In the genomic region with DNA sequence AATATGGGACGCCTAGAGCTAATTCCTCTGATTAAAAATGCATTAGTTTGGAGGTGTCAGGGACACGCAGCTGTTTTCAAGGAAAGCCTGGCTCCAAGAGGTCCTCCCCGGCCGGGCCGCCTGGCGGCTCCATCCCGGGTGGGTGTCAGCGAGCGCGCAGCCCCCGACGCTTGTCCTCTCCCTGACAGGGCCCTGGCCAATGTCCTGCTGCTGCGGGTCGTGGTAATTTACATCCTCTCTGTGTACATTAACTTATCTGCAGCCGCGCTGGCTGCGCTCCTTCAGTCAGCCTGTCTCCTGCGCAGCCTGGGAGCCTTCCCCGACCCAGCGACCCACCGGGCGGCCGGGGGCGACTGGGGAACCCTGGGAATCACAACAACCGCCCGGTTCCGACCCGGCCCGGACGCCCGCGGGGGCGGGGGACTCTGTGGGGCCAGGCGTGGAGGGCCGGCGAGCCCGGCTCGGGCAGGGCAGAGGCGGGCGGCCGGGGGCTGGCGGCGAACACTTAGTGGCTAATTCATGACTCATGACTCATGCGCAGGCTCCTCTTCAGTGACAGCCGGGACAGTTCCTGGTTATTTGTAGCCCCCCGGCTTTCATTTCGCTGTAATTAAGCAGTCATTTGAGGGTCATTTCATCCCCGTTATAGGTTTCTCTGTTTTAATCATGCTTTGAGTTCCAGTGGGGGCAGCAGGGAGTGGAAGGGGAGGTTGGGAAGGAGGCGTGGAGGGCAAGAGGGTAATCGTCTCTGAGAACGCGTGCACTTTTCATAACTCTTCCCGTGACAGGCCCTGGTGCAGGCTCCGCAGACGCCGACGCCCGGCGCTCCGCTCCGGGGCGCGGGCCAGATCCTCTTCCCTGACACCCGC, we compare ENCODE assay signal across 8 cellular contexts.
DNase-seq lines count a peak whose midpoint lies in the region; ATAC-seq and TF ChIP-seq lines count a peak whose summit lies in the region.

No MANE protein-coding gene starts in this region.

- peak in 3 of 7 experiments; percentile 18 to 50 (median 21) for DNase-seq in CD8-positive, alpha-beta T cell
- DNase-seq in MM.1S (peak; percentile 22), left ventricle myocardium superior (peak; percentile 87), prostate gland (ENCODE audit: low spot score) (peak; percentile 8), NCI-H2107 treated with DMSO at 0.1 percent for 48 hours (lab: John Stamatoyannopoulos, UW; ENCODE audit: unreplicated experiment) (no peak)
- peak; percentile 23 for DNase-seq in activated naive CD8-positive, alpha-beta T cell treated with anti-CD3 and anti-CD28 coated beads for 36 hours
- DNase-seq in activated CD4-positive, alpha-beta T cell treated with anti-CD3 and anti-CD28 coated beads for 1 hour: no peak

- peaks cover 10% of the 10 kb centered on the region for H3K4me1 ChIP-seq in CD8-positive, alpha-beta T cell (ENCODE audit: insufficient read depth, low read length)
- H3K4me1 ChIP-seq in MM.1S (ENCODE audit: low read length) (no peaks in the 10 kb centered on the region), prostate gland (replicated peaks) (no peaks in the 10 kb centered on the region)

- H3K9me2 ChIP-seq in MM.1S (replicated peaks; ENCODE audit: insufficient read depth, low read length): no peaks in the 10 kb centered on the region

- peaks cover 3% of the 10 kb centered on the region for H3K27me3 ChIP-seq in CD8-positive, alpha-beta T cell (ENCODE audit: insufficient read depth, low read length)
- H3K27me3 ChIP-seq in MM.1S (replicated peaks; ENCODE audit: insufficient read depth, low read length) (no peaks in the 10 kb centered on the region), prostate gland (replicated peaks; ENCODE audit: insufficient read depth) (no peaks in the 10 kb centered on the region)

- peak overlapping the region; percentile 69 for H3K4me2 ChIP-seq in MM.1S (ENCODE audit: low read depth, low read length)

- no peak for TF ChIP-seq POLR2A in prostate gland (IDR thresholded peaks at IDR 0.05)

- H3K4me3 ChIP-seq in CD8-positive, alpha-beta T cell (ENCODE audit: low read depth, low read length): peak overlapping the region; percentile 35
- H3K4me3 ChIP-seq in MM.1S (ENCODE audit: low read length) (peak overlapping the region; percentile 50), prostate gland (peak overlapping the region; percentile 26 to 39)

- H3K36me3 ChIP-seq in CD8-positive, alpha-beta T cell (ENCODE audit: insufficient read depth, low read length): no peaks in the 10 kb centered on the region
- H3K36me3 ChIP-seq in MM.1S (replicated peaks; ENCODE audit: insufficient read depth, low read length) (no peaks in the 10 kb centered on the region), prostate gland (no peaks in the 10 kb centered on the region)

- no peak overlapping the region for H3K27ac ChIP-seq in CD8-positive, alpha-beta T cell (ENCODE audit: low read depth, low read length)
- H3K27ac ChIP-seq in MM.1S (ENCODE audit: low read length) (no peak overlapping the region), prostate gland (peak overlapping the region; percentile 21 to 39)

- H3K9ac ChIP-seq in MM.1S (ENCODE audit: low read length): no peak overlapping the region

- intact Hi-C loops in CD8-positive, alpha-beta T cell (cut with DNase I, micrococcal nuclease): loop anchor here (2.0 to 10.0 kb wide), 4 partner anchors 67 to 1893 kb away; partner anchors contain the start of gene GATA6 (in 1 of the 2)
- intact Hi-C loops in left ventricle myocardium superior (cut with micrococcal nuclease): loop anchor here (5.0 to 10.0 kb wide), 5 partner anchors 92 to 645 kb away; no protein-coding TSS in a partner anchor
- intact Hi-C loops in prostate gland (cut with DNase I): loop anchor here (5.0 to 10.0 kb wide), 6 partner anchors 92 to 662 kb away; no protein-coding TSS in a partner anchor

- H3K4me1 Mint-ChIP-seq in CD8-positive, alpha-beta T cell (ENCODE audit: low read depth): peaks cover 8% of the 10 kb centered on the region
- peaks cover 10% of the 10 kb centered on the region for H3K4me1 Mint-ChIP-seq in activated naive CD8-positive, alpha-beta T cell treated with anti-CD3 and anti-CD28 coated beads for 36 hours

- H4K20me1 ChIP-seq in MM.1S (ENCODE audit: insufficient read depth, low read length): no peaks in the 10 kb centered on the region

- H3K27me3 Mint-ChIP-seq in CD8-positive, alpha-beta T cell (ENCODE audit: low read depth): peaks cover 44% of the 10 kb centered on the region
- H3K27me3 Mint-ChIP-seq in activated naive CD8-positive, alpha-beta T cell treated with anti-CD3 and anti-CD28 coated beads for 36 hours: peaks cover 57% of the 10 kb centered on the region

- no peaks in the 10 kb centered on the region for H3K9me3 Mint-ChIP-seq in CD8-positive, alpha-beta T cell
- H3K9me3 Mint-ChIP-seq in activated naive CD8-positive, alpha-beta T cell treated with anti-CD3 and anti-CD28 coated beads for 36 hours: no peaks in the 10 kb centered on the region

- H2AFZ ChIP-seq in MM.1S (ENCODE audit: low read length): peak overlapping the region; percentile 76

- H3F3A ChIP-seq in MM.1S (ENCODE audit: insufficient read depth, low read length): no peaks in the 10 kb centered on the region

- peak; percentile 57 for ATAC-seq in CD8-positive, alpha-beta T cell
- ATAC-seq in left ventricle myocardium superior: peak; percentile 83
- no peak for ATAC-seq in GM19023 (IDR thresholded peaks at IDR 0.05; ENCODE audit: unreplicated experiment)

- POLR2A ChIA-PET in CD8-positive, alpha-beta T cell (lab: Charles Lee): no interaction called here

- no peaks in the 10 kb centered on the region for H3K36me3 Mint-ChIP-seq in CD8-positive, alpha-beta T cell
- no peaks in the 10 kb centered on the region for H3K36me3 Mint-ChIP-seq in activated naive CD8-positive, alpha-beta T cell treated with anti-CD3 and anti-CD28 coated beads for 36 hours

- peak overlapping the region; percentile 74 for H3K4me3 Mint-ChIP-seq in CD8-positive, alpha-beta T cell
- H3K4me3 Mint-ChIP-seq in activated naive CD8-positive, alpha-beta T cell treated with anti-CD3 and anti-CD28 coated beads for 36 hours: peak overlapping the region; percentile 47

- CTCF ChIA-PET in CD8-positive, alpha-beta T cell (lab: Charles Lee): interaction anchor here (0.7 kb wide), 1 partner anchor 36 kb away, joined by 4 read pairs; no protein-coding TSS in a partner anchor

- no peak for TF ChIP-seq CTCF in CD8-positive, alpha-beta T cell (IDR thresholded peaks at IDR 0.05)
- TF ChIP-seq CTCF in MM.1S (IDR thresholded peaks at IDR 0.05; ENCODE audit: low read length): no peak
- peak in 1 of 4 experiments; percentile 18 for TF ChIP-seq CTCF in prostate gland (IDR thresholded peaks at IDR 0.05)

- under 1% methylated on average over 60 of the region's 64 CpGs for WGBS in prostate gland

- no peak overlapping the region for H3K27ac Mint-ChIP-seq in CD8-positive, alpha-beta T cell
- no peak overlapping the region for H3K27ac Mint-ChIP-seq in activated naive CD8-positive, alpha-beta T cell treated with anti-CD3 and anti-CD28 coated beads for 36 hours

- no peaks in the 10 kb centered on the region for H3K79me2 ChIP-seq in MM.1S (ENCODE audit: low read length)

- H3K9me3 ChIP-seq in CD8-positive, alpha-beta T cell (ENCODE audit: low read length): no peaks in the 10 kb centered on the region
- H3K9me3 ChIP-seq in MM.1S (replicated peaks; ENCODE audit: insufficient read depth, low read length) (no peaks in the 10 kb centered on the region), prostate gland (no peaks in the 10 kb centered on the region)

Comparison
In these comparisons a context has a peak if more than half of its experiments do, and no peak if none do; other contexts are left out.
1. DNase-seq: peak in MM.1S (single experiment), activated naive CD8-positive, alpha-beta T cell treated with anti-CD3 and anti-CD28 coated beads for 36 hours (single experiment), left ventricle myocardium superior (single experiment) and prostate gland (single experiment); none in NCI-H2107 treated with DMSO at 0.1 percent for 48 hours (single experiment) and activated CD4-positive, alpha-beta T cell treated with anti-CD3 and anti-CD28 coated beads for 1 hour (single experiment).
2. H3K27ac ChIP-seq: peak in prostate gland (2 of 2); none in CD8-positive, alpha-beta T cell (single experiment) and MM.1S (single experiment).
3. Peak in every context shown above with its lines, with median percentiles within 50 percentile points of each other: H3K4me3 ChIP-seq.